9 cellular contexts compared by ENCODE assay signal in the genomic region with DNA sequence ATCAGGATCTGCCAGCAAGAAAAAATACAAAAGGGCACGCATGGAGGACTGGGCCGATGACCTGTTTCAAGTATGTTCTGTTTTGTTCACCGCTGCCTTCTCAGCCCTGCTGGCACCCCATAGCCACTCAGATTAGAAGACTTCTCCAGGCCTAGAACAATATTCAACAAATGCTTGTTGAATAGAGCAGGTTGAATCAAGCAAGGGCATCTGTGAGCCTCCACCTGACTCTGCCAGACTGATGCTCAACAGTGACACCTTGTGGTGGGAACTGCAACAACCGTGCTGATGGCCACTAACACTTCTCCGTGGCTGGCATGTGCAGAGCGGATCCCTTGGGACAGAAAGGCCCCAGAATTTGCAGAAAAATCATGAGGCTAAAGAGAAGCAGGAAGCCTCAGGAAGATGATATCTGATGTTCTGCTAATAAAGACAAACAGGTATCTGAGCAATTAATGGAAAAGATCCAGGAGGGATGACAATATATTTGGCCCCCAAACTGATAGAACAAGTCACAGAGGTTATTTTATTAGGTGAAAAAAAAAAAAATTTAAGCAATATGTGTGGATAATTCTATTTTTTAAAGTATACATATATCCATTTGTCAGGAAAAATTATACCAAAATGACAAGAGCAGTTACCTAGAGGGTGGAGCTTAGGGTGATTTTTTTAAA.
DNase-seq lines count a peak whose midpoint lies in the region; ATAC-seq and TF ChIP-seq lines count a peak whose summit lies in the region.
"Had no signal": no experiment of that assay in that cellular context is flagged by ENCODE, and none has a peak within 500 bp of the region (broad histone marks: within the 10 kb centered on the region; RNA-seq: fewer than 3 reads in every experiment).

No MANE protein-coding gene starts in this region.

- no peaks in the 10 kb centered on the region for H4K20me1 ChIP-seq in GM23338 (replicated peaks; ENCODE audit: insufficient read depth)

- POLR2A ChIA-PET in CD4-positive, alpha-beta memory T cell (lab: Charles Lee; ENCODE audit: partially characterized antibody): no interaction called here

- H3K9me2 ChIP-seq in GM23338 (ENCODE audit: insufficient read depth): no peaks in the 10 kb centered on the region

- peaks cover 5% of the 10 kb centered on the region for H3K4me1 ChIP-seq in CD4-positive, alpha-beta memory T cell (ENCODE audit: insufficient read depth, low read length)
- no peaks in the 10 kb centered on the region for H3K4me1 ChIP-seq in GM23338 (ENCODE audit: insufficient read depth)

- no peak overlapping the region for H3K4me2 ChIP-seq in GM23338

- H3K36me3 Mint-ChIP-seq in CD4-positive, alpha-beta memory T cell: no peaks in the 10 kb centered on the region
- H3K36me3 Mint-ChIP-seq in GM23338 (ENCODE audit: low read depth): no peaks in the 10 kb centered on the region
- H3K36me3 Mint-ChIP-seq: IgD-negative memory B cell had no signal

- peaks cover 0 to 16% (median 6%) of the 10 kb centered on the region in 8 donors for H3K9me3 Mint-ChIP-seq in CD4-positive, alpha-beta memory T cell
- no peaks in the 10 kb centered on the region for H3K9me3 Mint-ChIP-seq in GM23338

- H2AFZ ChIP-seq in GM23338: no peak overlapping the region

- no peaks in the 10 kb centered on the region for H3K36me3 ChIP-seq in CD4-positive, alpha-beta memory T cell (ENCODE audit: insufficient read depth, low read length)
- no peaks in the 10 kb centered on the region for H3K36me3 ChIP-seq in GM23338 (ENCODE audit: insufficient read depth)

- no peaks in the 10 kb centered on the region for H3F3A ChIP-seq in GM23338 (replicated peaks; ENCODE audit: low read depth)

- no peak overlapping the region for H3K27ac Mint-ChIP-seq in CD4-positive, alpha-beta memory T cell
- no peak overlapping the region for H3K27ac Mint-ChIP-seq in GM23338
- H3K27ac Mint-ChIP-seq: IgD-negative memory B cell had no signal

- TF ChIP-seq CTCF in GM23338 (conservative IDR thresholded peaks at IDR 0.05; ENCODE audit: low read depth in 2 of 2): peak; percentile 89 to 92

- H3K4me3 Mint-ChIP-seq in CD4-positive, alpha-beta memory T cell: no peak overlapping the region
- no peak overlapping the region for H3K4me3 Mint-ChIP-seq in GM23338
- H3K4me3 Mint-ChIP-seq: IgD-negative memory B cell had no signal

- CTCF ChIA-PET in CD4-positive, alpha-beta memory T cell (lab: Charles Lee; ENCODE audit: partially characterized antibody): interaction anchor here (1.1 kb wide), 1 partner anchor 17 kb away, joined by 4 read pairs; no protein-coding TSS in a partner anchor

- no peaks in the 10 kb centered on the region for H3K27me3 ChIP-seq in CD4-positive, alpha-beta memory T cell (ENCODE audit: insufficient read depth, low read length)
- H3K27me3 ChIP-seq in GM23338 (ENCODE audit: insufficient read depth): no peaks in the 10 kb centered on the region

- H3K4me1 Mint-ChIP-seq in CD4-positive, alpha-beta memory T cell: peaks cover 0 to 2% (median 0%) of the 10 kb centered on the region in 4 donors
- peaks cover 5% of the 10 kb centered on the region; the same call in 2 of the 3 replicates for H3K4me1 Mint-ChIP-seq in GM23338
- H3K4me1 Mint-ChIP-seq: IgD-negative memory B cell had no signal

- peak in 3 of 5 donors; percentile 10 to 21 (median 17) for DNase-seq in CD4-positive, alpha-beta memory T cell
- DNase-seq in GM23338 (ENCODE audit: low spot score) (peak; percentile 89), NCI-H345 treated with DMSO at 0.1 percent for 48 hours (lab: John Stamatoyannopoulos, UW; ENCODE audit: unreplicated experiment) (peak; percentile 30), activated T-cell treated with anti-CD3 and anti-CD28 coated beads for 48 hours (ENCODE audit: low read depth) (peak; percentile 40), hepatic stellate cell (ENCODE audit: low spot score) (peak; percentile 38)
- DNase-seq in stimulated activated CD4-positive, alpha-beta T cell treated with anti-CD3 and anti-CD28 coated beads, Interleukin-4, amount 100 ng/mL, for 1 hour: peak; percentile 32

- H3K4me3 ChIP-seq in CD4-positive, alpha-beta memory T cell (ENCODE audit: low read length in 2 of 2): no peak overlapping the region
- H3K4me3 ChIP-seq in GM23338: no peak overlapping the region

- H3K9me3 ChIP-seq in CD4-positive, alpha-beta memory T cell (ENCODE audit: control insufficient read depth in 1 of 2, low read length in 2 of 2): no peaks in the 10 kb centered on the region

- H3K27ac ChIP-seq in CD4-positive, alpha-beta memory T cell (ENCODE audit: low read depth, low read length): no peak overlapping the region
- H3K27ac ChIP-seq in GM23338 (ENCODE audit: low read depth): no peak overlapping the region

- H3K27me3 Mint-ChIP-seq in CD4-positive, alpha-beta memory T cell: peaks cover 0 to 2% of the 10 kb centered on the region in 2 donors
- H3K27me3 Mint-ChIP-seq in GM23338 (ENCODE audit: insufficient read depth, low read depth, poor library complexity): peaks cover 9% of the 10 kb centered on the region

- no peaks in the 10 kb centered on the region for H3K79me2 ChIP-seq in GM23338 (replicated peaks; ENCODE audit: insufficient read depth)

- intact Hi-C loops in CD4-positive, alpha-beta memory T cell (cut with micrococcal nuclease): no loop called here

- ATAC-seq in GM23338: peak; percentile 85
- ATAC-seq in HG03135 (IDR thresholded peaks at IDR 0.05; ENCODE audit: unreplicated experiment): no peak
- ATAC-seq in HG02870 (IDR thresholded peaks at IDR 0.05; ENCODE audit: unreplicated experiment): no peak

TF ChIP-seq in GM23338, 12 proteins besides CTCF, POLR2A, EP300 and RAD21:
- no peak for TF ChIP-seq STAT1 (IDR thresholded peaks at IDR 0.05; ENCODE audit: unreplicated experiment)
- TF ChIP-seq NANOG (IDR thresholded peaks at IDR 0.05; ENCODE audit: borderline replicate concordance): no peak
- no peak for TF ChIP-seq ZNF331 (CRISPR knock-in tag; IDR thresholded peaks at IDR 0.05; ENCODE audit: low read depth)
- TF ChIP-seq EZH2phosphoT487 (IDR thresholded peaks at IDR 0.05; ENCODE audit: unreplicated experiment): no peak
- no peak for TF ChIP-seq ZNF114 (CRISPR knock-in tag; IDR thresholded peaks at IDR 0.05)
- TF ChIP-seq, protein P1, sequence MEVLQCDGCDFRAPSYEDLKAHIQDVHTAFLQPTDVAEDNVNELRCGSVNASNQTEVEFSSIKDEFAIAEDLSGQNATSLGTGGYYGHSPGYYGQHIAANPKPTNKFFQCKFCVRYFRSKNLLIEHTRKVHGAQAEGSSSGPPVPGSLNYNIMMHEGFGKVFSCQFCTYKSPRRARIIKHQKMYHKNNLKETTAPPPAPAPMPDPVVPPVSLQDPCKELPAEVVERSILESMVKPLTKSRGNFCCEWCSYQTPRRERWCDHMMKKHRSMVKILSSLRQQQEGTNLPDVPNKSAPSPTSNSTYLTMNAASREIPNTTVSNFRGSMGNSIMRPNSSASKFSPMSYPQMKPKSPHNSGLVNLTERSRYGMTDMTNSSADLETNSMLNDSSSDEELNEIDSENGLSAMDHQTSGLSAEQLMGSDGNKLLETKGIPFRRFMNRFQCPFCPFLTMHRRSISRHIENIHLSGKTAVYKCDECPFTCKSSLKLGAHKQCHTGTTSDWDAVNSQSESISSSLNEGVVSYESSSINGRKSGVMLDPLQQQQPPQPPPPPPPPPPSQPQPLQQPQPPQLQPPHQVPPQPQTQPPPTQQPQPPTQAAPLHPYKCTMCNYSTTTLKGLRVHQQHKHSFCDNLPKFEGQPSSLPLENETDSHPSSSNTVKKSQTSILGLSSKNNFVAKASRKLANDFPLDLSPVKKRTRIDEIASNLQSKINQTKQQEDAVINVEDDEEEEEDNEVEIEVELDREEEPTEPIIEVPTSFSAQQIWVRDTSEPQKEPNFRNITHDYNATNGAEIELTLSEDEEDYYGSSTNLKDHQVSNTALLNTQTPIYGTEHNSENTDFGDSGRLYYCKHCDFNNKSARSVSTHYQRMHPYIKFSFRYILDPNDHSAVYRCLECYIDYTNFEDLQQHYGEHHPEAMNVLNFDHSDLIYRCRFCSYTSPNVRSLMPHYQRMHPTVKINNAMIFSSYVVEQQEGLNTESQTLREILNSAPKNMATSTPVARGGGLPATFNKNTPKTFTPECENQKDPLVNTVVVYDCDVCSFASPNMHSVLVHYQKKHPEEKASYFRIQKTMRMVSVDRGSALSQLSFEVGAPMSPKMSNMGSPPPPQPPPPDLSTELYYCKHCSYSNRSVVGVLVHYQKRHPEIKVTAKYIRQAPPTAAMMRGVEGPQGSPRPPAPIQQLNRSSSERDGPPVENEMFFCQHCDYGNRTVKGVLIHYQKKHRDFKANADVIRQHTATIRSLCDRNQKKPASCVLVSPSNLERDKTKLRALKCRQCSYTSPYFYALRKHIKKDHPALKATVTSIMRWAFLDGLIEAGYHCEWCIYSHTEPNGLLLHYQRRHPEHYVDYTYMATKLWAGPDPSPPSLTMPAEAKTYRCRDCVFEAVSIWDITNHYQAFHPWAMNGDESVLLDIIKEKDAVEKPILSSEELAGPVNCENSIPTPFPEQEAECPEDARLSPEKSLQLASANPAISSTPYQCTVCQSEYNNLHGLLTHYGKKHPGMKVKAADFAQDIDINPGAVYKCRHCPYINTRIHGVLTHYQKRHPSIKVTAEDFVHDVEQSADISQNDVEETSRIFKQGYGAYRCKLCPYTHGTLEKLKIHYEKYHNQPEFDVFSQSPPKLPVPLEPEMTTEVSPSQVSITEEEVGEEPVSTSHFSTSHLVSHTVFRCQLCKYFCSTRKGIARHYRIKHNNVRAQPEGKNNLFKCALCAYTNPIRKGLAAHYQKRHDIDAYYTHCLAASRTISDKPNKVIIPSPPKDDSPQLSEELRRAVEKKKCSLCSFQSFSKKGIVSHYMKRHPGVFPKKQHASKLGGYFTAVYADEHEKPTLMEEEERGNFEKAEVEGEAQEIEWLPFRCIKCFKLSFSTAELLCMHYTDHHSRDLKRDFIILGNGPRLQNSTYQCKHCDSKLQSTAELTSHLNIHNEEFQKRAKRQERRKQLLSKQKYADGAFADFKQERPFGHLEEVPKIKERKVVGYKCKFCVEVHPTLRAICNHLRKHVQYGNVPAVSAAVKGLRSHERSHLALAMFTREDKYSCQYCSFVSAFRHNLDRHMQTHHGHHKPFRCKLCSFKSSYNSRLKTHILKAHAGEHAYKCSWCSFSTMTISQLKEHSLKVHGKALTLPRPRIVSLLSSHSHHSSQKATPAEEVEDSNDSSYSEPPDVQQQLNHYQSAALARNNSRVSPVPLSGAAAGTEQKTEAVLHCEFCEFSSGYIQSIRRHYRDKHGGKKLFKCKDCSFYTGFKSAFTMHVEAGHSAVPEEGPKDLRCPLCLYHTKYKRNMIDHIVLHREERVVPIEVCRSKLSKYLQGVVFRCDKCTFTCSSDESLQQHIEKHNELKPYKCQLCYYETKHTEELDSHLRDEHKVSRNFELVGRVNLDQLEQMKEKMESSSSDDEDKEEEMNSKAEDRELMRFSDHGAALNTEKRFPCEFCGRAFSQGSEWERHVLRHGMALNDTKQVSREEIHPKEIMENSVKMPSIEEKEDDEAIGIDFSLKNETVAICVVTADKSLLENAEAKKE (CRISPR knock-in tag; IDR thresholded peaks at IDR 0.05): no peak
- TF ChIP-seq CREB1 (CRISPR knock-in tag; IDR thresholded peaks at IDR 0.05; ENCODE audit: low read depth): no peak

Comparison
In these comparisons a context has a peak if more than half of its experiments do, and no peak if none do; other contexts are left out.
1. DNase-seq: peak in every context shown above with its lines; median percentile 89 in GM23338; 40 in activated T-cell treated with anti-CD3 and anti-CD28 coated beads for 48 hours; 38 in hepatic stellate cell; 32 in stimulated activated CD4-positive, alpha-beta T cell treated with anti-CD3 and anti-CD28 coated beads, Interleukin-4, amount 100 ng/mL, for 1 hour; 30 in NCI-H345 treated with DMSO at 0.1 percent for 48 hours; 17 in CD4-positive, alpha-beta memory T cell.